ENCODE assay signal across 17 cellular contexts in genomic region chr11:45071232-45071631, GRCh38.
A peak's percentile ranks its signal among the peaks of the same experiment; 100 is the strongest.
DNase-seq lines count a peak whose midpoint lies in the region; ATAC-seq and TF ChIP-seq lines count a peak whose summit lies in the region.
"Had no signal": no experiment of that assay in that cellular context is flagged by ENCODE, and none has a peak within 500 bp of the region (broad histone marks: within the 10 kb centered on the region; RNA-seq: fewer than 3 reads in every experiment).

No MANE protein-coding gene starts in this region.

- TF ChIP-seq CTCF in heart right ventricle (IDR thresholded peaks at IDR 0.05): no peak

- 0 out of 22 replicates have a peak, but pooled peaks cover 0 to 4% (median 0%) of the 10 kb centered on the region in 11 experiments for H3K36me3 ChIP-seq in BLaER1 treated with 17β-estradiol and CSF1 and Interleukin-3, amounts not matched to agents 10 nM and 100 nM
- no peaks in the 10 kb centered on the region for H3K36me3 ChIP-seq in heart right ventricle

- ATAC-seq in Right ventricle myocardium inferior: peak; percentile 42
- no peak for ATAC-seq in right cardiac atrium
- ATAC-seq in heart right ventricle: peak in 5 of 8 donors; percentile 31 to 71 (median 49)
- ATAC-seq in stimulated activated effector memory CD8-positive, alpha-beta T cell treated with anti-CD3 and anti-CD28 coated beads, Interleukin-12 subunit alpha, Interleukin-12 subunit beta, amount 100 ng/mL, for 72 hours: no peak
- ATAC-seq: A549, GM23338 had no signal

- H3K4me1 Mint-ChIP-seq in stimulated activated effector memory CD8-positive, alpha-beta T cell treated with anti-CD3 and anti-CD28 coated beads, Interleukin-12 subunit alpha, Interleukin-12 subunit beta, amount 100 ng/mL, for 72 hours: peaks cover 13% of the 10 kb centered on the region
- H3K4me1 Mint-ChIP-seq: GM23338 had no signal

- H3K27me3 ChIP-seq in right cardiac atrium (ENCODE audit: control insufficient read depth, insufficient read depth): no peaks in the 10 kb centered on the region
- H3K27me3 ChIP-seq in BLaER1 treated with 17β-estradiol and CSF1 and Interleukin-3, amounts not matched to agents 10 nM and 100 nM: no peaks in the 10 kb centered on the region
- no peaks in the 10 kb centered on the region for H3K27me3 ChIP-seq in heart right ventricle

- no peak overlapping the region for H3K4me3 Mint-ChIP-seq in stimulated activated effector memory CD8-positive, alpha-beta T cell treated with anti-CD3 and anti-CD28 coated beads, Interleukin-12 subunit alpha, Interleukin-12 subunit beta, amount 100 ng/mL, for 72 hours
- H3K4me3 Mint-ChIP-seq: CD4-positive, alpha-beta T cell; GM23338 had no signal

- H3K36me3 Mint-ChIP-seq in stimulated activated effector memory CD8-positive, alpha-beta T cell treated with anti-CD3 and anti-CD28 coated beads, Interleukin-12 subunit alpha, Interleukin-12 subunit beta, amount 100 ng/mL, for 72 hours: no peaks in the 10 kb centered on the region

- intact Hi-C loops in Right ventricle myocardium inferior (cut with DNase I): no loop called here
- intact Hi-C loops in right cardiac atrium (cut with DNase I): no loop called here
- intact Hi-C loops in heart right ventricle (cut with DNase I): no loop called here

- in situ Hi-C loops in KBM-7 (cut with MboI; ENCODE audit: low pct_unique_long_range_greater_than_20kb, low sequenced_read_pairs): no loop called here

- no peak overlapping the region for H3K4me3 ChIP-seq in right cardiac atrium (ENCODE audit: low read length)
- H3K4me3 ChIP-seq in BLaER1 treated with 17β-estradiol and CSF1 and Interleukin-3, amounts not matched to agents 10 nM and 100 nM: no peak overlapping the region
- H3K4me3 ChIP-seq in heart right ventricle: no peak overlapping the region
- H3K4me3 ChIP-seq: A549, GM23338 had no signal

- no peak for DNase-seq in Right ventricle myocardium inferior (ENCODE audit: missing footprints)
- DNase-seq in right cardiac atrium: no peak
- DNase-seq in heart right ventricle: no peak
- DNase-seq in stimulated activated effector memory CD8-positive, alpha-beta T cell treated with anti-CD3 and anti-CD28 coated beads, Interleukin-12 subunit alpha, Interleukin-12 subunit beta, amount 100 ng/mL, for 72 hours (ENCODE audit: low spot score in 2 of 2): no peak
- no peak for DNase-seq in KBM-7
- no peak for DNase-seq in SW480 (ENCODE audit: low spot score)
- DNase-seq: Caco-2; CD4-positive, alpha-beta T cell; DMS153; DMS79 treated with DMSO at 0.1 percent for 48 hours; GF-D8; HCEC 1CT had no signal

- H3K27ac ChIP-seq in right cardiac atrium (ENCODE audit: low read length) (no peak overlapping the region), heart right ventricle (peak overlapping the region in 3 of 10 donors; percentile 15 to 52 (median 44))
- peak overlapping the region in 3 of 11 experiments; percentile 29 to 83 (median 50); a peak in 6 of 22 replicates for H3K27ac ChIP-seq in BLaER1 treated with 17β-estradiol and CSF1 and Interleukin-3, amounts not matched to agents 10 nM and 100 nM
- H3K27ac ChIP-seq: 22Rv1, A549, C4-2B had no signal

- peak overlapping the region in 1 of 11 experiments; percentile 21; a peak in 1 of 22 replicates for H3K9ac ChIP-seq in BLaER1 treated with 17β-estradiol and CSF1 and Interleukin-3, amounts not matched to agents 10 nM and 100 nM

- no peaks in the 10 kb centered on the region for H3K9me3 ChIP-seq in right cardiac atrium (ENCODE audit: control insufficient read depth, low read length)
- H3K9me3 ChIP-seq in BLaER1 treated with 17β-estradiol and CSF1 and Interleukin-3, amounts not matched to agents 10 nM and 100 nM (replicated peaks in 1 of 11): peaks cover 8 to 12% (median 10%) of the 10 kb centered on the region in 11 experiments; a peak in 19 of 22 replicates
- peaks cover 0 to 7% (median 0%) of the 10 kb centered on the region in 11 donors for H3K9me3 ChIP-seq in heart right ventricle
- H3K9me3 ChIP-seq: A549, Caco-2 had no signal

- H3K9me3 Mint-ChIP-seq in stimulated activated effector memory CD8-positive, alpha-beta T cell treated with anti-CD3 and anti-CD28 coated beads, Interleukin-12 subunit alpha, Interleukin-12 subunit beta, amount 100 ng/mL, for 72 hours: no peaks in the 10 kb centered on the region

- peaks cover 2% of the 10 kb centered on the region for H3K4me1 ChIP-seq in right cardiac atrium (ENCODE audit: control insufficient read depth, insufficient read depth, low read length)
- H3K4me1 ChIP-seq in BLaER1 treated with 17β-estradiol and CSF1 and Interleukin-3, amounts not matched to agents 10 nM and 100 nM: peaks cover 32 to 95% (median 69%) of the 10 kb centered on the region in 10 experiments
- peaks cover 0 to 26% (median 8%) of the 10 kb centered on the region in 9 donors for H3K4me1 ChIP-seq in heart right ventricle
- H3K4me1 ChIP-seq: A549, Caco-2 had no signal

- WGBS in right cardiac atrium: 98% methylated on average over 1 of the region's 1 CpG
- 97 to 100% methylated on average over 1 of the region's 1 CpG for WGBS in heart right ventricle, 2 donors

- H4K20me1 ChIP-seq in BLaER1 treated with 17β-estradiol and CSF1 and Interleukin-3, amounts not matched to agents 10 nM and 100 nM: no peaks in the 10 kb centered on the region

- peak overlapping the region; percentile 35 for H3K27ac Mint-ChIP-seq in stimulated activated effector memory CD8-positive, alpha-beta T cell treated with anti-CD3 and anti-CD28 coated beads, Interleukin-12 subunit alpha, Interleukin-12 subunit beta, amount 100 ng/mL, for 72 hours
- H3K27ac Mint-ChIP-seq: CD4-positive, alpha-beta T cell; GM23338 had no signal

- peak overlapping the region in 9 of 11 experiments; percentile 13 to 95 (median 81); a peak in 16 of 22 replicates for H3K4me2 ChIP-seq in BLaER1 treated with 17β-estradiol and CSF1 and Interleukin-3, amounts not matched to agents 10 nM and 100 nM
- H3K4me2 ChIP-seq: A549, GM23338 had no signal

Comparison
In these comparisons a context has a peak if more than half of its experiments do, and no peak if none do; other contexts are left out.
1. ATAC-seq: peak in Right ventricle myocardium inferior (single experiment) and heart right ventricle (5 of 8); none in right cardiac atrium (0 of 2) and stimulated activated effector memory CD8-positive, alpha-beta T cell treated with anti-CD3 and anti-CD28 coated beads, Interleukin-12 subunit alpha, Interleukin-12 subunit beta, amount 100 ng/mL, for 72 hours (single experiment).